In the genomic region with DNA sequence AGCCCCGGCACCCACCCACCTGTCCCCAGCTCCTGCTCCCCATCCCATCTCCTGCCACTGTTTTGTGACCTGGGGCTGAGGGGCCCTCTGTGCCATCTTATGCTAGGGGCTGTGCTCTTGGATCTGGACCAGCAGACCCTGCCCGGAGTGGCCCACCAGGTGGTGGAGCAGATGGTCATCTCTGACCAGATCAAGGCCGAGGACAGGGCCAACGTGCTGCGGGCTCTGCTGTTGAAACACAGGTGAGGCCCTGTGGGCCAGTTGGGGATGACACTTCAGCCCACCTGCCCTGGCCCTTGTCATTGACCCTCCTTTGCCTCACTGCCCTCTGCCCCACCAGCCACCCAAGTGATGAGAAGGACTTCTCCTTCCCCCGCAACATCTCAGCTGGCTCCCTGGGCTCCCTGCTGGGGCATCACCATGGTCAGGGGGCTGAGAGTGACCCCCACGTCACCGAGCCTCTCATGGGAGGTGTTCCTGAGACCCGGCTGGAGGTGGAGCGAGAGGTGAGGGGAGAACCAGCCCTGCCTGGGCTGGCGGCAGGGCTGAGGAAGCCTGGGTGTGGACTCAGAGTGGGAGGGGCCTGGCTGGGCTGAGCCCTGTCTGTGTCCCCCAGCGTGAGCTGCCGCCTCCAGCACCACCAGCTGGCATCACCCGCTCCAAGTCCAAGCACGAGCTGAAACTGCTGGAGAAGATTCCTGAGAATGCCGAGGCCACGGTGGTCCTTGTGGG, we compare ENCODE assay signal across 24 cellular contexts.
"Had no signal": no experiment of that assay in that cellular context is flagged by ENCODE, and none has a peak within 500 bp of the region (broad histone marks: within the 10 kb centered on the region; RNA-seq: fewer than 3 reads in every experiment).

No MANE protein-coding gene starts in this region.

- ATAC-seq: left cardiac atrium; left lung; naive thymus-derived CD8-positive, alpha-beta T cell; pancreas; right lobe of liver had no signal

- H3K4me3 Mint-ChIP-seq: central memory CD8-positive, alpha-beta T cell; mesothelial cell of epicardium; naive thymus-derived CD8-positive, alpha-beta T cell; nephron progenitor cell; type B pancreatic cell had no signal

- DNase-seq: dermis blood vessel endothelial cell; effector memory CD4-positive, alpha-beta T cell; erythroblast; head of caudate nucleus; left cardiac atrium; left lung; mesenchymal stem cell; naive thymus-derived CD8-positive, alpha-beta T cell; nephron progenitor cell; occipital lobe; stimulated activated CD4-positive, alpha-beta T cell treated with anti-CD3 and anti-CD28 coated beads, Interleukin-12 subunit alpha, Interleukin-12 subunit beta, amount 100 ng/mL, for 4 hours; stimulated activated CD4-positive, alpha-beta T cell treated with anti-CD3 and anti-CD28 coated beads, Interleukin-1b, Interleukin-23, amount 100 ng/mL, for 48 hours; stimulated activated CD4-positive, alpha-beta T cell treated with anti-CD3 and anti-CD28 coated beads, Interleukin-4, amount 100 ng/mL, for 1 hour; stimulated activated CD8-positive, alpha-beta memory T cell treated with anti-CD3 and anti-CD28 coated beads, Interleukin-4, amount 100 ng/mL, for 48 hours; stimulated activated naive CD4-positive, alpha-beta T cell treated with Interleukin-2 at 50 U/mL for 16 hours; stomach; thyroid gland had no signal

- H3K4me2 ChIP-seq: smooth muscle cell had no signal

- H3K4me1 Mint-ChIP-seq: central memory CD8-positive, alpha-beta T cell; naive thymus-derived CD8-positive, alpha-beta T cell; nephron progenitor cell had no signal

- H3K27me3 Mint-ChIP-seq: central memory CD8-positive, alpha-beta T cell; naive thymus-derived CD8-positive, alpha-beta T cell; type B pancreatic cell had no signal

- H3K27ac Mint-ChIP-seq: type B pancreatic cell had no signal

- H3K9me3 ChIP-seq: left lung, pancreas, right lobe of liver, stomach, thyroid gland had no signal

- H3K4me1 ChIP-seq: left lung, right lobe of liver, thyroid gland had no signal

- H3K27ac ChIP-seq: coronary artery, left lung, pancreas, right lobe of liver, stomach, thyroid gland had no signal

- H3K4me3 ChIP-seq: coronary artery, left lung, pancreas, right lobe of liver, smooth muscle cell, stomach, thyroid gland had no signal

- H3K9me3 Mint-ChIP-seq: central memory CD8-positive, alpha-beta T cell; mesothelial cell of epicardium; naive thymus-derived CD8-positive, alpha-beta T cell; nephron progenitor cell; type B pancreatic cell had no signal

- H3K27me3 ChIP-seq: left lung, pancreas, right lobe of liver, stomach, thyroid gland had no signal
